27 cellular contexts compared by ENCODE assay signal in genomic region chr9:16453390-16453789, GRCh38.
"Had no signal": no experiment of that assay in that cellular context is flagged by ENCODE, and none has a peak within 500 bp of the region (broad histone marks: within the 10 kb centered on the region; RNA-seq: fewer than 3 reads in every experiment).

No MANE protein-coding gene starts in this region.

- H3K4me3 Mint-ChIP-seq: activated CD4-positive, alpha-beta T cell treated with anti-CD3 and anti-CD28 coated beads, Interleukin-2, amount 10 ng/mL, durations not matched to agents 24 days and 14 days; activated CD8-positive, alpha-beta T cell treated with anti-CD3 and anti-CD28 coated beads for 36 hours; activated naive CD8-positive, alpha-beta T cell treated with anti-CD3 and anti-CD28 coated beads for 36 hours; activated T-cell treated with anti-CD3 and anti-CD28 coated beads, Interleukin-2, amount 50 U/mL, for 72 hours; activated T-helper 17 cell treated with anti-CD3 and anti-CD28 coated beads, Interleukin-2, amount 50 U/mL, for 72 hours; central memory CD8-positive, alpha-beta T cell had no signal

- H3K4me1 Mint-ChIP-seq: activated CD4-positive, alpha-beta T cell treated with anti-CD3 and anti-CD28 coated beads, Interleukin-2, amount 10 ng/mL, durations not matched to agents 24 days and 14 days; activated naive CD8-positive, alpha-beta T cell treated with anti-CD3 and anti-CD28 coated beads for 36 hours; activated T-helper 17 cell treated with anti-CD3 and anti-CD28 coated beads, Interleukin-2, amount 50 U/mL, for 72 hours; central memory CD8-positive, alpha-beta T cell had no signal

- H3K9me3 ChIP-seq: SJCRH30 had no signal

- H3K36me3 Mint-ChIP-seq: activated naive CD8-positive, alpha-beta T cell treated with anti-CD3 and anti-CD28 coated beads for 36 hours had no signal

- DNase-seq: activated CD4-positive, alpha-beta T cell treated with anti-CD3 and anti-CD28 coated beads, Interleukin-2, amount 10 ng/mL, durations not matched to agents 24 days and 14 days; activated CD4-positive, alpha-beta T cell treated with anti-CD3 and anti-CD28 coated beads, Interleukin-2, amount 50 U/mL, for 4 hours; activated CD8-positive, alpha-beta T cell treated with anti-CD3 and anti-CD28 coated beads for 36 hours; activated effector memory CD4-positive, alpha-beta T cell treated with anti-CD3 and anti-CD28 coated beads, Interleukin-2, amount 50 U/mL, for 16 hours; activated naive CD4-positive, alpha-beta T cell; activated naive CD4-positive, alpha-beta T cell treated with anti-CD3 and anti-CD28 coated beads, Interleukin-2, amount 50 U/mL, for 16 hours; activated naive CD8-positive, alpha-beta T cell treated with anti-CD3 and anti-CD28 coated beads for 36 hours; activated T-cell treated with anti-CD3 and anti-CD28 coated beads, Interleukin-2, amount 50 U/mL, for 1 hour; activated T-cell treated with anti-CD3 and anti-CD28 coated beads, Interleukin-2, amount 50 U/mL, for 72 hours; amniotic stem cell; aorta; NCI-H1105; NCI-H1417 treated with DMSO at 0.1 percent for 48 hours; NCI-H187 treated with DMSO at 0.1 percent for 48 hours; NCI-H2081 treated with DMSO at 0.1 percent for 48 hours; NCI-H226; NCI-H446 treated with DMSO at 0.1 percent for 48 hours; NCI-H524; SHP77; SJCRH30; T1000; WERI-Rb-1 had no signal

- H3K27me3 Mint-ChIP-seq: activated CD4-positive, alpha-beta T cell treated with anti-CD3 and anti-CD28 coated beads, Interleukin-2, amount 10 ng/mL, durations not matched to agents 24 days and 14 days; activated CD8-positive, alpha-beta T cell treated with anti-CD3 and anti-CD28 coated beads for 36 hours; activated naive CD8-positive, alpha-beta T cell treated with anti-CD3 and anti-CD28 coated beads for 36 hours; activated T-helper 17 cell treated with anti-CD3 and anti-CD28 coated beads, Interleukin-2, amount 50 U/mL, for 72 hours; central memory CD8-positive, alpha-beta T cell had no signal

- H3K27me3 ChIP-seq: SJCRH30 had no signal

- H3K4me3 ChIP-seq: cardiac muscle cell, SJCRH30, SK-N-MC had no signal

- H3K9me3 Mint-ChIP-seq: activated CD4-positive, alpha-beta T cell treated with anti-CD3 and anti-CD28 coated beads, Interleukin-2, amount 10 ng/mL, durations not matched to agents 24 days and 14 days; activated CD8-positive, alpha-beta T cell treated with anti-CD3 and anti-CD28 coated beads for 36 hours; activated naive CD8-positive, alpha-beta T cell treated with anti-CD3 and anti-CD28 coated beads for 36 hours had no signal

- H3K27ac Mint-ChIP-seq: activated CD4-positive, alpha-beta T cell treated with anti-CD3 and anti-CD28 coated beads, Interleukin-2, amount 10 ng/mL, durations not matched to agents 24 days and 14 days; activated CD8-positive, alpha-beta T cell treated with anti-CD3 and anti-CD28 coated beads for 36 hours; activated naive CD8-positive, alpha-beta T cell treated with anti-CD3 and anti-CD28 coated beads for 36 hours; activated T-cell treated with anti-CD3 and anti-CD28 coated beads, Interleukin-2, amount 50 U/mL, for 72 hours; activated T-helper 17 cell treated with anti-CD3 and anti-CD28 coated beads, Interleukin-2, amount 50 U/mL, for 72 hours had no signal

- ATAC-seq: activated CD8-positive, alpha-beta T cell treated with anti-CD3 and anti-CD28 coated beads for 36 hours; activated T-cell treated with anti-CD3 and anti-CD28 coated beads, Interleukin-2, amount 50 U/mL, for 72 hours; activated T-helper 17 cell treated with anti-CD3 and anti-CD28 coated beads, Interleukin-2, amount 50 U/mL, for 72 hours; Panc1 had no signal

- H3K36me3 ChIP-seq: cardiac muscle cell, SJCRH30, WERI-Rb-1 had no signal

- H3K27ac ChIP-seq: cardiac muscle cell, SJCRH30, SK-N-MC, WERI-Rb-1 had no signal
